Comparison of ENCODE assay signal across 6 cellular contexts in the genomic region with DNA sequence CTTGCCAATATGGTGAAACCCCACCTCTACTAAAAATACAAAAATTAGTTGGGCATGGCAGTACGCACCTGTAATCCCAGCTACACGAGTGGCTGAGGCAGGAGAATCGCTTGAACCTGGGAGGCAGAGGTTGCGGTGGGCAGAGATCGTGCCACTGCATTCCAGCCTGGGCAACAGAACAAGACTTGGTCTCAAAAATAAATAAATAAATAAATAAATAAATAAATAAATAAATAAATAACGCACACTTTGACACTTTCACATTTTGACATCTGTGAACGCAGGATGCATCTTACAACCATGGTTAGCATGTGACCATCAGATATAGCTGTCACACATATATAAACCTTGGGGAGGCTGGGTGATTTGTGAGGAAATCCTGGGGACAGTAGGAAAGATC. TPM values are rescaled to one million over a fixed set of nuclear protein-coding genes. Genes with fewer than 3 reads are reported as not detected.
A peak's percentile ranks its signal among the peaks of the same experiment; 100 is the strongest.
DNase-seq lines count a peak whose midpoint lies in the region; ATAC-seq and TF ChIP-seq lines count a peak whose summit lies in the region.
"Not testable (repeated sequence)": the region's sequence is repeated elsewhere in the genome, so short reads cannot be mapped to it uniquely, and the experiment has no call there.

No MANE protein-coding gene starts in this region.

- peak overlapping the region; percentile 99 for H2AFZ ChIP-seq in GM23338
- peak overlapping the region; percentile 79 for H2AFZ ChIP-seq in neural progenitor cell (replicated peaks)

- not testable (repeated sequence) for H3K9me2 ChIP-seq in GM23338 (ENCODE audit: insufficient read depth)

- H3K27me3 Mint-ChIP-seq in GM23338 (ENCODE audit: insufficient read depth, low read depth, poor library complexity), result peaks cover 12% of the 10 kb centered on the region
- not testable (repeated sequence) for H3K27me3 Mint-ChIP-seq in chondrocyte (ENCODE audit: low read depth); neural progenitor cell (ENCODE audit: insufficient read depth, low read depth)
- peaks cover 16 to 20% of the 10 kb centered on the region in 2 donors for H3K27me3 Mint-ChIP-seq in stimulated activated naive B cell treated with anti-CD40 and anti-IgM and Interleukin-4, amounts not matched to agents 10 μg/mL and 1 μg/mL and 100 μg/mL, for 72 hours

- not testable (repeated sequence) for DNase-seq in GM23338 (ENCODE audit: low spot score); neural progenitor cell (ENCODE audit: low spot score); stimulated activated naive B cell treated with anti-CD40 and anti-IgM and Interleukin-4, amounts not matched to agents 10 μg/mL and 1 μg/mL and 100 μg/mL, for 72 hours
- DNase-seq in chondrocyte (ENCODE audit: low spot score), result peak; percentile 19

- not testable (repeated sequence) for H3K36me3 Mint-ChIP-seq in GM23338 (ENCODE audit: low read depth); chondrocyte (ENCODE audit: low read depth); neural progenitor cell; stimulated activated naive B cell treated with anti-CD40 and anti-IgM and Interleukin-4, amounts not matched to agents 10 μg/mL and 1 μg/mL and 100 μg/mL, for 72 hours

- not testable (repeated sequence) for H3K9me3 Mint-ChIP-seq in GM23338; chondrocyte (ENCODE audit: low read depth); neural progenitor cell; stimulated activated naive B cell treated with anti-CD40 and anti-IgM and Interleukin-4, amounts not matched to agents 10 μg/mL and 1 μg/mL and 100 μg/mL, for 72 hours

- H3K4me3 ChIP-seq in GM23338 (peak overlapping the region; percentile 67), HUES64 (ENCODE audit: low read length) (peak overlapping the region; percentile 43; the same call in 1 of the 2 replicates), iPS-18a (ENCODE audit: low read length) (peak overlapping the region; percentile 44)
- not testable (repeated sequence) for H3K4me3 ChIP-seq in neural progenitor cell

- ATAC-seq in GM23338; stimulated activated naive B cell treated with anti-CD40 and anti-IgM and Interleukin-4, amounts not matched to agents 10 μg/mL and 1 μg/mL and 100 μg/mL, for 72 hours (replicated peaks): not testable (repeated sequence)

- not testable (repeated sequence) for H3F3A ChIP-seq in GM23338 (replicated peaks; ENCODE audit: low read depth); neural progenitor cell (ENCODE audit: low read depth)

- not testable (repeated sequence) for TF ChIP-seq CTCF in GM23338 (conservative IDR thresholded peaks at IDR 0.05; ENCODE audit: low read depth in 2 of 2); chondrocyte (IDR thresholded peaks at IDR 0.05); neural progenitor cell (IDR thresholded peaks at IDR 0.05)

- H4K20me1 ChIP-seq in GM23338 (replicated peaks; ENCODE audit: insufficient read depth); neural progenitor cell (ENCODE audit: low read depth): not testable (repeated sequence)

- not testable (repeated sequence) for H3K27ac Mint-ChIP-seq in GM23338; chondrocyte (ENCODE audit: unreplicated experiment); neural progenitor cell
- peak overlapping the region; percentile 62 for H3K27ac Mint-ChIP-seq in stimulated activated naive B cell treated with anti-CD40 and anti-IgM and Interleukin-4, amounts not matched to agents 10 μg/mL and 1 μg/mL and 100 μg/mL, for 72 hours

- H3K4me1 ChIP-seq in GM23338 (ENCODE audit: insufficient read depth); HUES64 (ENCODE audit: insufficient read depth, low read length); iPS-18a (ENCODE audit: control insufficient read depth, low read depth, low read length); neural progenitor cell: not testable (repeated sequence)

- peak overlapping the region; percentile 12; the same call in 1 of the 3 replicates for H3K4me3 Mint-ChIP-seq in GM23338
- H3K4me3 Mint-ChIP-seq in chondrocyte (ENCODE audit: unreplicated experiment); neural progenitor cell; stimulated activated naive B cell treated with anti-CD40 and anti-IgM and Interleukin-4, amounts not matched to agents 10 μg/mL and 1 μg/mL and 100 μg/mL, for 72 hours: not testable (repeated sequence)

- H3K9ac ChIP-seq in HUES64 (ENCODE audit: low read depth, low read length); iPS-18a (ENCODE audit: low read length); neural progenitor cell: not testable (repeated sequence)

- H3K4me1 Mint-ChIP-seq in GM23338; chondrocyte (ENCODE audit: low read depth); neural progenitor cell; stimulated activated naive B cell treated with anti-CD40 and anti-IgM and Interleukin-4, amounts not matched to agents 10 μg/mL and 1 μg/mL and 100 μg/mL, for 72 hours: not testable (repeated sequence)

- H3K9me3 ChIP-seq in HUES64 (ENCODE audit: insufficient read depth, low read depth, low read length); iPS-18a (ENCODE audit: control insufficient read depth, low read depth, low read length); neural progenitor cell (ENCODE audit: low read depth): not testable (repeated sequence)

- H3K4me2 ChIP-seq in GM23338, result peak overlapping the region; percentile 88
- not testable (repeated sequence) for H3K4me2 ChIP-seq in neural progenitor cell

- H3K79me2 ChIP-seq in GM23338 (replicated peaks; ENCODE audit: insufficient read depth); neural progenitor cell (ENCODE audit: low read depth): not testable (repeated sequence)

- not testable (repeated sequence) for H3K36me3 ChIP-seq in GM23338 (ENCODE audit: insufficient read depth); HUES64 (ENCODE audit: insufficient read depth, low read length); iPS-18a (ENCODE audit: control insufficient read depth, low read depth, low read length); neural progenitor cell

- 97% methylated on average over 7 of the region's 7 CpGs for WGBS in HUES64

- not testable (repeated sequence) for H3K27ac ChIP-seq in GM23338 (ENCODE audit: low read depth); HUES64 (ENCODE audit: low read depth, low read length); iPS-18a (ENCODE audit: low read length); neural progenitor cell

- H3K27me3 ChIP-seq in GM23338 (ENCODE audit: insufficient read depth); HUES64 (ENCODE audit: insufficient read depth, low read length); iPS-18a (ENCODE audit: control insufficient read depth, insufficient read depth, low read length); neural progenitor cell: not testable (repeated sequence)

RNA-seq across cellular contexts. Expression of gene IREB2, which starts 33.2 kb away (rescaled TPM):
- total RNA-seq in GM23338 (2014; rRNA removed; shearing (Covaris generic)), result 68.4 and 78.2 TPM in 2 replicates
- polyA plus RNA-seq in GM23338 (2016; fragmentation: Nextera tagmentation; extraction: Ambion mirVana), result 19.2 and 23.4 TPM in 2 replicates
- polyA plus RNA-seq in HUES64 (2013, experiment 1 of 2), result 44.8 TPM
- polyA plus RNA-seq in HUES64 (2013, experiment 2 of 2), result 46.3 TPM
- total RNA-seq in chondrocyte, result 54.0 to 56.1 TPM (median 54.3 TPM) in 3 replicates
- total RNA-seq in neural progenitor cell (ENCODE audit: low replicate concordance), result 55.7 and 87.7 TPM in 2 replicates
